ENCODE assay signal across 21 cellular contexts in genomic region chr18:23876496-23876895, GRCh38.
DNase-seq lines count a peak whose midpoint lies in the region; ATAC-seq, FAIRE-seq and TF ChIP-seq lines count a peak whose summit lies in the region.
"Had no signal": no experiment of that assay in that cellular context is flagged by ENCODE, and none has a peak within 500 bp of the region (broad histone marks: within the 10 kb centered on the region; RNA-seq: fewer than 3 reads in every experiment).

No MANE protein-coding gene starts in this region.

- H3K4me1 Mint-ChIP-seq in Calu3 (ENCODE audit: low read depth, unreplicated experiment) (peaks cover 32% of the 10 kb centered on the region), GM23338 (peaks cover 22% of the 10 kb centered on the region)

- no peak for TF ChIP-seq RAD21 in H1 (IDR thresholded peaks at IDR 0.05 in 1 of 2, conservative IDR thresholded peaks at IDR 0.05 in 1 of 2; ENCODE audit: low read depth in 2 of 2, low read length in 2 of 2)

- H3K27ac ChIP-seq in GM23338 (ENCODE audit: low read depth) (no peak overlapping the region), H1 (ENCODE audit: low read depth, low read length) (no peak overlapping the region), keratinocyte (ENCODE audit: control insufficient read depth, insufficient read depth, low read length) (peak overlapping the region; percentile 84), ascending aorta (no peak overlapping the region)
- H3K27ac ChIP-seq: HL-60 had no signal

- H3K56ac ChIP-seq in H1 (replicated peaks; ENCODE audit: insufficient read length, low read depth, low read length), result no peak overlapping the region

- no peak overlapping the region for H3K23ac ChIP-seq in H1 (ENCODE audit: insufficient read length)

- POLR2A ChIA-PET in H1 (lab: Charles Lee; ENCODE audit: partially characterized antibody), result no interaction called here

- H4K5ac ChIP-seq in H1 (ENCODE audit: insufficient read length, low read depth, low read length), result no peak overlapping the region

- H3K27me3 Mint-ChIP-seq in Calu3 (ENCODE audit: unreplicated experiment) (no peaks in the 10 kb centered on the region), GM23338 (ENCODE audit: insufficient read depth, low read depth, poor library complexity) (peaks cover 6% of the 10 kb centered on the region)
- H3K27me3 Mint-ChIP-seq: CD4-positive, CD25-positive, alpha-beta regulatory T cell had no signal

- dilution Hi-C loops in keratinocyte (cut with MboI; ENCODE audit: extremely low pct_ligation_motif_present, low sequenced_read_pairs), result no loop called here

- H3K9me3 ChIP-seq in H1 (ENCODE audit: insufficient read depth in 2 of 2, low read depth in 1 of 2, low read length in 1 of 2), result no peaks in the 10 kb centered on the region
- H3K9me3 ChIP-seq in keratinocyte (ENCODE audit: control insufficient read depth, low read depth, low read length), result no peaks in the 10 kb centered on the region
- H3K9me3 ChIP-seq in ascending aorta, result no peaks in the 10 kb centered on the region
- H3K9me3 ChIP-seq: BE2C had no signal

- no peak overlapping the region for H2BK20ac ChIP-seq in H1 (ENCODE audit: low read length)

- no peak overlapping the region for H2BK15ac ChIP-seq in H1 (ENCODE audit: low read length)

- peaks cover 70% of the 10 kb centered on the region for H3K36me3 Mint-ChIP-seq in Calu3 (ENCODE audit: insufficient read depth, unreplicated experiment)
- no peaks in the 10 kb centered on the region for H3K36me3 Mint-ChIP-seq in GM23338 (ENCODE audit: low read depth)
- H3K36me3 Mint-ChIP-seq: CD4-positive, CD25-positive, alpha-beta regulatory T cell; CD8-positive, alpha-beta memory T cell had no signal

- H2AFZ ChIP-seq in GM23338 (peak overlapping the region; percentile 70), H1 (ENCODE audit: low read length) (no peak overlapping the region), keratinocyte (ENCODE audit: control insufficient read depth, low read length) (no peak overlapping the region)

- H3K9me2 ChIP-seq in GM23338 (ENCODE audit: insufficient read depth), result no peaks in the 10 kb centered on the region

- H3K27ac Mint-ChIP-seq in Calu3 (ENCODE audit: unreplicated experiment) (peak overlapping the region; percentile 33), GM23338 (no peak overlapping the region)
- H3K27ac Mint-ChIP-seq: CD4-positive, CD25-positive, alpha-beta regulatory T cell had no signal

- FAIRE-seq in H1 (lab: Jason Lieb, UNC), result no peak
- FAIRE-seq in keratinocyte (lab: Jason Lieb, UNC), result peak; percentile 58
- FAIRE-seq: A204.1, D721Med, G401.6, GM12891, GM19239, H54 had no signal

- no peak overlapping the region for H3K4ac ChIP-seq in H1 (replicated peaks; ENCODE audit: insufficient read length, low read depth, low read length)

- H3K14ac ChIP-seq in H1 (ENCODE audit: insufficient read length), result no peak overlapping the region

- H3K4me3 Mint-ChIP-seq in Calu3 (ENCODE audit: low read depth, unreplicated experiment) (no peak overlapping the region), GM23338 (no peak overlapping the region)
- H3K4me3 Mint-ChIP-seq: CD4-positive, CD25-positive, alpha-beta regulatory T cell; CD8-positive, alpha-beta memory T cell had no signal

- H3K4me2 ChIP-seq in GM23338, result no peak overlapping the region
- no peak overlapping the region for H3K4me2 ChIP-seq in H1 (ENCODE audit: insufficient read depth in 1 of 2, low read depth in 2 of 2, low read length in 2 of 2)
- H3K4me2 ChIP-seq in keratinocyte (ENCODE audit: control insufficient read depth, extremely low read depth, insufficient read depth, low read depth, low read length), result peak overlapping the region; percentile 94

- H4K20me1 ChIP-seq in GM23338 (replicated peaks; ENCODE audit: insufficient read depth) (no peaks in the 10 kb centered on the region), H1 (replicated peaks in 1 of 2; ENCODE audit: control insufficient read depth in 1 of 2, insufficient read depth in 2 of 2, low read length in 2 of 2) (no peaks in the 10 kb centered on the region), keratinocyte (ENCODE audit: control insufficient read depth, extremely low read depth, insufficient read depth, low read length) (peaks cover 34% of the 10 kb centered on the region)

- H3F3A ChIP-seq in GM23338 (replicated peaks; ENCODE audit: low read depth), result 0 out of 2 replicates have a peak, but pooled peaks cover 3% of the 10 kb centered on the region

- H3K4me1 ChIP-seq in GM23338 (ENCODE audit: insufficient read depth) (peaks cover 29% of the 10 kb centered on the region), H1 (replicated peaks in 1 of 4; ENCODE audit: control insufficient read depth in 3 of 4, insufficient read depth in 4 of 4, low read length in 3 of 4) (peaks cover 0 to 4% (median 3%) of the 10 kb centered on the region in 4 experiments; a peak in 4 of 7 replicates), keratinocyte (ENCODE audit: control insufficient read depth, extremely low read depth, insufficient read depth, low read length) (peaks cover 67% of the 10 kb centered on the region), ascending aorta (no peaks in the 10 kb centered on the region)
- H3K4me1 ChIP-seq: BE2C had no signal

- TF ChIP-seq POLR2A in H1 (IDR thresholded peaks at IDR 0.05; ENCODE audit: control extremely low read depth in 1 of 2, low read depth in 2 of 2, low read length in 2 of 2), result no peak

- H2BK5ac ChIP-seq in H1 (ENCODE audit: low read depth, low read length), result no peak overlapping the region

- no peak overlapping the region for H4K91ac ChIP-seq in H1 (replicated peaks; ENCODE audit: insufficient read length, low read length)

- DNase-seq in Calu3, result no peak
- no peak for DNase-seq in GM23338 (ENCODE audit: low spot score)
- no peak for DNase-seq in H1 (ENCODE audit: low read depth in 1 of 2, low spot score in 2 of 2)
- DNase-seq in keratinocyte (ENCODE audit: low read depth, low spot score), result peak; percentile 13
- DNase-seq in left colon, result no peak
- DNase-seq in ascending aorta (ENCODE audit: low spot score in 2 of 2), result no peak
- DNase-seq: ACHN; BE2C; C1 segment of cervical spinal cord; CD4-positive, CD25-positive, alpha-beta regulatory T cell; CD8-positive, alpha-beta memory T cell; COR-L47; HCEC 1CT had no signal

- TF ChIP-seq EP300 in H1 (IDR thresholded peaks at IDR 0.05; ENCODE audit: borderline replicate concordance in 1 of 2, low read depth in 2 of 2, low read length in 2 of 2), result no peak

- H3K9ac ChIP-seq in H1 (replicated peaks in 1 of 4; ENCODE audit: extremely low read depth in 1 of 4, low read depth in 3 of 4, low read length in 3 of 4), result no peak overlapping the region
- H3K9ac ChIP-seq in keratinocyte (ENCODE audit: control insufficient read depth, extremely low read depth, insufficient read depth, low read length), result peak overlapping the region; percentile 83

- H3K18ac ChIP-seq in H1 (ENCODE audit: extremely low read depth, low read length), result no peak overlapping the region

- H3K79me2 ChIP-seq in GM23338 (replicated peaks; ENCODE audit: insufficient read depth) (no peaks in the 10 kb centered on the region), H1 (ENCODE audit: control insufficient read depth in 1 of 2, insufficient read depth in 2 of 2, low read length in 2 of 2) (no peaks in the 10 kb centered on the region), keratinocyte (ENCODE audit: control insufficient read depth, insufficient read depth, low read length) (peaks cover 71% of the 10 kb centered on the region)

- CTCF ChIA-PET in Calu3 (lab: Charles Lee), result no interaction called here
- CTCF ChIA-PET in H1 (lab: Charles Lee; ENCODE audit: partially characterized antibody), result no interaction called here

- H4K8ac ChIP-seq in H1 (ENCODE audit: extremely low read depth, insufficient read depth, low read length), result no peak overlapping the region

- H3K79me1 ChIP-seq in H1 (ENCODE audit: low read depth, low read length), result no peaks in the 10 kb centered on the region

- H3K27me3 ChIP-seq in GM23338 (ENCODE audit: insufficient read depth) (no peaks in the 10 kb centered on the region), H1 (replicated peaks in 1 of 4; ENCODE audit: control insufficient read depth in 3 of 4, extremely low read depth in 1 of 4, insufficient read depth in 3 of 4, low read length in 3 of 4) (no peaks in the 10 kb centered on the region), keratinocyte (ENCODE audit: control insufficient read depth, extremely low read depth, insufficient read depth, low read length) (no peaks in the 10 kb centered on the region), ascending aorta (no peaks in the 10 kb centered on the region)
- H3K27me3 ChIP-seq: BE2C had no signal

- intact Hi-C loops in Calu3 (cut with micrococcal nuclease; ENCODE audit: unreplicated experiment), result no loop called here
- intact Hi-C loops in left colon (cut with DNase I, micrococcal nuclease), result no loop called here
- intact Hi-C loops in ascending aorta (cut with DNase I), result no loop called here

- H3K4me3 ChIP-seq in GM23338, result no peak overlapping the region
- H3K4me3 ChIP-seq in H1 (ENCODE audit: extremely low read depth in 1 of 4, insufficient read depth in 2 of 4, low read depth in 3 of 4, low read length in 4 of 4), result no peak overlapping the region
- peak overlapping the region in 2 of 3 experiments; percentile 75 to 89 for H3K4me3 ChIP-seq in keratinocyte (ENCODE audit: control insufficient read depth in 2 of 3, extremely low read depth in 1 of 3, insufficient read depth in 2 of 3, low read depth in 1 of 3, low read length in 3 of 3)
- H3K4me3 ChIP-seq in ascending aorta, result no peak overlapping the region

- H3K9me3 Mint-ChIP-seq in Calu3 (ENCODE audit: low read depth, unreplicated experiment), result no peaks in the 10 kb centered on the region
- no peaks in the 10 kb centered on the region for H3K9me3 Mint-ChIP-seq in GM23338
- H3K9me3 Mint-ChIP-seq: CD4-positive, CD25-positive, alpha-beta regulatory T cell; CD8-positive, alpha-beta memory T cell had no signal

- no peak overlapping the region for H2AK5ac ChIP-seq in H1 (ENCODE audit: low read depth, low read length)

- H3K23me2 ChIP-seq in H1 (ENCODE audit: low read depth, low read length), result no peaks in the 10 kb centered on the region; the same call in 1 of the 2 replicates

- ATAC-seq in GM23338, result no peak
- ATAC-seq in HG03354 (IDR thresholded peaks at IDR 0.05; ENCODE audit: poor library complexity, severe bottlenecking, unreplicated experiment), result no peak
- ATAC-seq in left colon, result no peak

- TF ChIP-seq CTCF in Calu3 (IDR thresholded peaks at IDR 0.05; ENCODE audit: unreplicated experiment), result no peak
- TF ChIP-seq CTCF in GM23338 (conservative IDR thresholded peaks at IDR 0.05; ENCODE audit: low read depth in 2 of 2), result no peak
- TF ChIP-seq CTCF in H1 (IDR thresholded peaks at IDR 0.05; ENCODE audit: control extremely low read depth in 1 of 3, insufficient read depth in 1 of 3, low read depth in 1 of 3, low read length in 3 of 3), result no peak
- TF ChIP-seq CTCF in keratinocyte (optimal IDR thresholded peaks at IDR 0.05 in 1 of 3, IDR thresholded peaks at IDR 0.05 in 1 of 3, conservative IDR thresholded peaks at IDR 0.05 in 1 of 3; ENCODE audit: extremely low read depth in 1 of 3, insufficient read depth in 2 of 3, low read length in 3 of 3), result no peak
- TF ChIP-seq CTCF in ascending aorta (IDR thresholded peaks at IDR 0.05), result no peak

- no TSS peak for BruUV-seq in Calu3 (replicated peaks; lab: Mats Ljungman, UMichigan)

- WGBS in H1 (ENCODE audit: extremely low coverage in 1 of 2, insufficient coverage in 1 of 2, insufficient read length in 1 of 2, insufficient replicate concordance in 2 of 2, low coverage in 1 of 2, low lambda C conversion rate in 2 of 2, missing lambda C conversion rate in 1 of 2), 2 experiments, result 96% methylated on average over 5 of the region's 5 CpGs; no CpG with 5 or more reads in 1 of the 2 experiments

- no peaks in the 10 kb centered on the region for H3K36me3 ChIP-seq in GM23338 (ENCODE audit: insufficient read depth)
- H3K36me3 ChIP-seq in H1 (ENCODE audit: control insufficient read depth in 2 of 4, insufficient read depth in 4 of 4, low read length in 3 of 4), result no peaks in the 10 kb centered on the region
- peaks cover 14 to 58% of the 10 kb centered on the region in 2 experiments for H3K36me3 ChIP-seq in keratinocyte (ENCODE audit: control insufficient read depth in 2 of 2, extremely low read depth in 1 of 2, insufficient read depth in 2 of 2, low read length in 2 of 2)
- H3K36me3 ChIP-seq in ascending aorta, result no peaks in the 10 kb centered on the region
- H3K36me3 ChIP-seq: BE2C had no signal

- H3K9me1 ChIP-seq in keratinocyte (ENCODE audit: control insufficient read depth, extremely low read depth, insufficient read depth, low read length), result peaks cover 7% of the 10 kb centered on the region

- no peak overlapping the region for H2BK120ac ChIP-seq in H1 (replicated peaks; ENCODE audit: low read depth, low read length)

- H2BK12ac ChIP-seq in H1 (ENCODE audit: low read depth, low read length), result 0 out of 2 replicates have a peak overlapping the region, but pooled peaks have one; percentile 69

Comparison
In these comparisons a context has a peak if more than half of its experiments do, and no peak if none do; other contexts are left out.
1. H3K4me3 ChIP-seq: peak in keratinocyte (2 of 3); none in GM23338 (single experiment), H1 (0 of 4) and ascending aorta (0 of 2).